In the genomic region with DNA sequence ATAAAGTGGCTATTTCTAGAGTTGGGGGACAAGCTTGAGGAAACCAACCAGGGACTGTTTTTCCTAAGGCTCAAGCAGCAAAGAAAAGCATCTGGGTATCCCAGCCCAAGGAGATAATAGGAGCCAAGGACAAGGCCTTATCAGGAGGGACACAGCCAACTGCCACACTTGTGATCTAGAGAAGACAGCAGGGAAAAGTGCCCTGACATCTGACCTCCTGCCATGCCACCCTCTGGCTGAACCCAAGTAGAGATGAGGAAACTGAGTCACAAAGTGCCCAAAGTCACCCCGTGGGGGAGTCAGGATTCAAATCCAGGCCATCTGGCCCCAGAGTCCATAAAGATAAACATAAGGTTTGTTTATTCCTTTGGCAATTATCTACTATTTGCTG, we compare ENCODE assay signal across 38 cellular contexts. TPM values are rescaled to one million over a fixed set of nuclear protein-coding genes. Genes with fewer than 3 reads are reported as not detected.
A peak's percentile ranks its signal among the peaks of the same experiment; 100 is the strongest.
DNase-seq lines count a peak whose midpoint lies in the region; ATAC-seq, FAIRE-seq and TF ChIP-seq lines count a peak whose summit lies in the region.
"Had no signal": no experiment of that assay in that cellular context is flagged by ENCODE, and none has a peak within 500 bp of the region (broad histone marks: within the 10 kb centered on the region; RNA-seq: fewer than 3 reads in every experiment).

No MANE protein-coding gene starts in this region.

- H3K18ac ChIP-seq in H1 (ENCODE audit: extremely low read depth, low read length), result peak overlapping the region; percentile 94

- no peak for DNase-seq in H1 (ENCODE audit: low read depth in 1 of 2, low spot score in 2 of 2)
- DNase-seq in right lobe of liver, result no peak
- no peak for DNase-seq in central memory CD4-positive, alpha-beta T cell
- DNase-seq in upper lobe of right lung, result no peak
- DNase-seq: activated CD4-positive, alpha-beta memory T cell treated with anti-CD3 and anti-CD28 coated beads, Interleukin-2, amount 10 ng/mL, durations not matched to agents 7 days and 5 days; activated CD4-positive, alpha-beta T cell treated with anti-CD3 and anti-CD28 coated beads for 1 hour; cortex of kidney; effector memory CD8-positive, alpha-beta T cell; foreskin keratinocyte; GM23248; KG1; NCI-H1436 treated with DMSO at 0.1 percent for 48 hours; NCI-H2107; NCI-H774; occipital lobe; stimulated activated CD4-positive, alpha-beta T cell treated with anti-CD3 and anti-CD28 coated beads, Interleukin-1b, Interleukin-23, amount 100 ng/mL, for 48 hours; stimulated activated CD8-positive, alpha-beta memory T cell treated with anti-CD3 and anti-CD28 coated beads, Interleukin-4, amount 100 ng/mL, for 48 hours; stimulated activated naive CD8-positive, alpha-beta T cell treated with anti-CD3 and anti-CD28 coated beads, Interleukin-15, amount 100 ng/mL, for 72 hours; T-helper 1 cell had no signal

- peak overlapping the region; percentile 95 for H2BK120ac ChIP-seq in H1 (replicated peaks; ENCODE audit: low read depth, low read length)

- peak overlapping the region; percentile 4; the same call in 1 of the 2 replicates for H3K27ac ChIP-seq in HUES6 (ENCODE audit: low read depth, low read length)
- H3K27ac ChIP-seq in H1 (ENCODE audit: low read depth, low read length), result peak overlapping the region; percentile 9; the same call in 1 of the 2 replicates
- peak overlapping the region; percentile 17 to 96 (median 92) for H3K27ac ChIP-seq in right lobe of liver
- H3K27ac ChIP-seq in urinary bladder (ENCODE audit: low read depth), result peak overlapping the region; percentile 14
- H3K27ac ChIP-seq in upper lobe of right lung, result no peak overlapping the region
- H3K27ac ChIP-seq: C4-2B, cardiac muscle cell, foreskin keratinocyte, GM23248, heart left ventricle, left lung, RWPE1, thyroid gland had no signal

- ATAC-seq in right lobe of liver (no peak), HG03565 (IDR thresholded peaks at IDR 0.05; ENCODE audit: unreplicated experiment) (no peak), upper lobe of right lung (no peak), HG03108 (IDR thresholded peaks at IDR 0.05; ENCODE audit: unreplicated experiment) (no peak)
- ATAC-seq: activated naive CD4-positive, alpha-beta T cell treated with anti-CD3 and anti-CD28 coated beads, Interleukin-2, amount 50 U/mL, for 72 hours; effector memory CD8-positive, alpha-beta T cell; esophagus mucosa; foreskin keratinocyte; stimulated activated naive CD8-positive, alpha-beta T cell treated with anti-CD3 and anti-CD28 coated beads, Interleukin-15, amount 100 ng/mL, for 72 hours had no signal

- no peak overlapping the region for H2AFZ ChIP-seq in H1 (ENCODE audit: low read length)
- H2AFZ ChIP-seq: GM23248 had no signal

- H3K9me3 ChIP-seq in HUES6 (ENCODE audit: control insufficient read depth, insufficient read depth, low read depth, low read length), result peaks cover 7% of the 10 kb centered on the region
- peaks cover 0 to 5% of the 10 kb centered on the region in 2 experiments; a peak in 2 of 4 replicates for H3K9me3 ChIP-seq in H1 (ENCODE audit: insufficient read depth in 2 of 2, low read depth in 1 of 2, low read length in 1 of 2)
- no peaks in the 10 kb centered on the region for H3K9me3 ChIP-seq in right lobe of liver
- no peaks in the 10 kb centered on the region for H3K9me3 ChIP-seq in upper lobe of right lung
- H3K9me3 ChIP-seq: thyroid gland had no signal

- CTCF ChIA-PET in H1 (lab: Charles Lee; ENCODE audit: partially characterized antibody), result interaction anchor here (1.0 to 9.6 kb wide), 7 partner anchors 11 to 301 kb away, joined by 3 to 390 read pairs (median 4); partner anchors contain the start of gene LBP

- H3K56ac ChIP-seq in H1 (replicated peaks; ENCODE audit: insufficient read length, low read depth, low read length), result no peak overlapping the region

- H3K79me2 ChIP-seq in H1 (ENCODE audit: control insufficient read depth in 1 of 2, insufficient read depth in 2 of 2, low read length in 2 of 2), result no peaks in the 10 kb centered on the region

- H3K14ac ChIP-seq in H1 (ENCODE audit: insufficient read length), result no peak overlapping the region

- peaks cover 22% of the 10 kb centered on the region for H3K4me1 ChIP-seq in HUES6 (ENCODE audit: control insufficient read depth, insufficient read depth, low read length)
- peaks cover 10 to 24% (median 15%) of the 10 kb centered on the region in 4 experiments for H3K4me1 ChIP-seq in H1 (replicated peaks in 1 of 4; ENCODE audit: control insufficient read depth in 3 of 4, insufficient read depth in 4 of 4, low read length in 3 of 4)
- peaks cover 0 to 54% (median 26%) of the 10 kb centered on the region in 4 donors for H3K4me1 ChIP-seq in right lobe of liver
- peaks cover 3% of the 10 kb centered on the region for H3K4me1 ChIP-seq in urinary bladder (ENCODE audit: insufficient read depth)
- no peaks in the 10 kb centered on the region for H3K4me1 ChIP-seq in upper lobe of right lung
- H3K4me1 ChIP-seq: foreskin keratinocyte, thyroid gland had no signal

- H3K36me3 ChIP-seq in HUES6 (ENCODE audit: control insufficient read depth, insufficient read depth, low read length) (no peaks in the 10 kb centered on the region), H1 (ENCODE audit: control insufficient read depth in 2 of 4, insufficient read depth in 4 of 4, low read length in 3 of 4) (no peaks in the 10 kb centered on the region), right lobe of liver (no peaks in the 10 kb centered on the region), urinary bladder (ENCODE audit: insufficient read depth) (no peaks in the 10 kb centered on the region), upper lobe of right lung (no peaks in the 10 kb centered on the region)
- H3K36me3 ChIP-seq: cardiac muscle cell, heart left ventricle, left lung, thyroid gland had no signal

- H2BK15ac ChIP-seq in H1 (ENCODE audit: low read length), result peak overlapping the region; percentile 5; the same call in 1 of the 2 replicates

- H4K8ac ChIP-seq in H1 (ENCODE audit: extremely low read depth, insufficient read depth, low read length), result no peak overlapping the region

- peak overlapping the region; percentile 4 to 35; a peak in 3 of 4 replicates for H3K4me2 ChIP-seq in H1 (ENCODE audit: insufficient read depth in 1 of 2, low read depth in 2 of 2, low read length in 2 of 2)

- H3K23ac ChIP-seq in H1 (ENCODE audit: insufficient read length), result no peak overlapping the region

- no peak for TF ChIP-seq RAD21 in H1 (IDR thresholded peaks at IDR 0.05 in 1 of 2, conservative IDR thresholded peaks at IDR 0.05 in 1 of 2; ENCODE audit: low read depth in 2 of 2, low read length in 2 of 2)

- H2AK5ac ChIP-seq in H1 (ENCODE audit: low read depth, low read length), result no peak overlapping the region

- no peak for FAIRE-seq in H1 (lab: Jason Lieb, UNC)
- FAIRE-seq: GM18507, small intestine, TTC549 had no signal

- peak overlapping the region; percentile 75 for H4K91ac ChIP-seq in H1 (replicated peaks; ENCODE audit: insufficient read length, low read length)

- no peak overlapping the region for H3K4me3 ChIP-seq in HUES6 (ENCODE audit: low read depth, low read length)
- H3K4me3 ChIP-seq in H1 (ENCODE audit: extremely low read depth in 1 of 4, insufficient read depth in 2 of 4, low read depth in 3 of 4, low read length in 4 of 4), result no peak overlapping the region
- H3K4me3 ChIP-seq in right lobe of liver, result peak overlapping the region in 2 of 3 donors; percentile 2 to 15
- H3K4me3 ChIP-seq in urinary bladder (ENCODE audit: low read depth, low read length), result no peak overlapping the region
- H3K4me3 ChIP-seq in upper lobe of right lung, result no peak overlapping the region
- H3K4me3 ChIP-seq: cardiac muscle cell, GM23248, left lung, thyroid gland had no signal

- H3K79me1 ChIP-seq in H1 (ENCODE audit: low read depth, low read length), result no peaks in the 10 kb centered on the region

- no peak for TF ChIP-seq EP300 in H1 (IDR thresholded peaks at IDR 0.05; ENCODE audit: borderline replicate concordance in 1 of 2, low read depth in 2 of 2, low read length in 2 of 2)

- H3K9ac ChIP-seq in HUES6 (ENCODE audit: low read length), result no peak overlapping the region
- H3K9ac ChIP-seq in H1 (replicated peaks in 1 of 4; ENCODE audit: extremely low read depth in 1 of 4, low read depth in 3 of 4, low read length in 3 of 4), result no peak overlapping the region
- H3K9ac ChIP-seq: GM23248 had no signal

- intact Hi-C loops in right lobe of liver (cut with DNase I) (no loop called here), upper lobe of right lung (cut with DNase I) (no loop called here)

- peak overlapping the region; percentile 55 for H4K5ac ChIP-seq in H1 (ENCODE audit: insufficient read length, low read depth, low read length)

- TF ChIP-seq CTCF in H1 (IDR thresholded peaks at IDR 0.05; ENCODE audit: control extremely low read depth in 1 of 3, insufficient read depth in 1 of 3, low read depth in 1 of 3, low read length in 3 of 3) (no peak), right lobe of liver (IDR thresholded peaks at IDR 0.05) (no peak), upper lobe of right lung (IDR thresholded peaks at IDR 0.05) (no peak)

- H3K27me3 ChIP-seq in HUES6 (ENCODE audit: control insufficient read depth, insufficient read depth, low read length) (no peaks in the 10 kb centered on the region), H1 (replicated peaks in 1 of 4; ENCODE audit: control insufficient read depth in 3 of 4, extremely low read depth in 1 of 4, insufficient read depth in 3 of 4, low read length in 3 of 4) (no peaks in the 10 kb centered on the region), right lobe of liver (no peaks in the 10 kb centered on the region), upper lobe of right lung (no peaks in the 10 kb centered on the region)
- H3K27me3 ChIP-seq: cardiac muscle cell, heart left ventricle, thyroid gland had no signal

- WGBS in H1 (ENCODE audit: extremely low coverage in 1 of 2, insufficient coverage in 1 of 2, insufficient read length in 1 of 2, insufficient replicate concordance in 2 of 2, low coverage in 1 of 2, low lambda C conversion rate in 2 of 2, missing lambda C conversion rate in 1 of 2), 2 experiments, result 67% methylated on average over 1 of the region's 1 CpG; no CpG with 5 or more reads in 1 of the 2 experiments
- WGBS in right lobe of liver (ENCODE audit: insufficient coverage, low coverage, low lambda C conversion rate, missing lambda C conversion rate), result 0% methylated on average over 1 of the region's 1 CpG
- WGBS in urinary bladder, result 14% methylated on average over 1 of the region's 1 CpG

- no peaks in the 10 kb centered on the region for H3K23me2 ChIP-seq in H1 (ENCODE audit: low read depth, low read length)

- H2BK5ac ChIP-seq in H1 (ENCODE audit: low read depth, low read length), result peak overlapping the region; percentile 16; the same call in 1 of the 2 replicates

- H2BK20ac ChIP-seq in H1 (ENCODE audit: low read length), result peak overlapping the region; percentile 80

- POLR2A ChIA-PET in H1 (lab: Charles Lee; ENCODE audit: partially characterized antibody), result interaction anchor here (0.9 to 3.1 kb wide), 4 partner anchors 11 to 76 kb away, joined by 4 to 11 read pairs (median 8); no protein-coding TSS in a partner anchor

- H3K4ac ChIP-seq in H1 (replicated peaks; ENCODE audit: insufficient read length, low read depth, low read length), result no peak overlapping the region

- H4K20me1 ChIP-seq in H1 (replicated peaks in 1 of 2; ENCODE audit: control insufficient read depth in 1 of 2, insufficient read depth in 2 of 2, low read length in 2 of 2), result no peaks in the 10 kb centered on the region

- TF ChIP-seq POLR2A in H1 (IDR thresholded peaks at IDR 0.05; ENCODE audit: control extremely low read depth in 1 of 2, low read depth in 2 of 2, low read length in 2 of 2), result no peak
- no peak for TF ChIP-seq POLR2A in right lobe of liver (IDR thresholded peaks at IDR 0.05)

- H2BK12ac ChIP-seq in H1 (ENCODE audit: low read depth, low read length), result peak overlapping the region; percentile 68; the same call in 1 of the 2 replicates

RNA-seq across cellular contexts. Expression of gene LBP, which starts 3.6 kb away (rescaled TPM):
- 0.48 and 0.63 TPM in 2 replicates for total RNA-seq in H1 (2021; fragmentation: NEBNext Ultra II Directional; extraction: Animal tissue kit (Norgen Biotek cat#: 25700))
- polyA plus RNA-seq in H1 (2011; rRNA removed), result 0.44 and 0.60 TPM in 2 replicates
- 0.37 TPM for polyA plus RNA-seq in H1 (2011; cell fraction: cytosol; rRNA removed)
- 0.61 TPM for polyA plus RNA-seq in H1 (2011; cell fraction: nucleus; rRNA removed)
- 0.35 to 0.69 TPM (median 0.57 TPM) in 4 replicates for polyA plus RNA-seq in H1 (2012, experiment 1 of 2)
- polyA plus RNA-seq in H1 (2012, experiment 2 of 2), result 0.29 TPM
- 0.28 TPM for polyA plus RNA-seq in H1 (2013, experiment 1 of 2)
- polyA plus RNA-seq in H1 (2013, experiment 2 of 2), result 0.33 TPM
- 0.37 and 1.2 TPM in 2 replicates for polyA minus RNA-seq in H1 (2011; rRNA and poly(A)+ RNA removed)
- not detected for polyA minus RNA-seq in H1 (2011; cell fraction: cytosol; rRNA and poly(A)+ RNA removed)
- polyA minus RNA-seq in H1 (2011; cell fraction: nucleus; rRNA and poly(A)+ RNA removed), result 0.40 TPM
- 1,000 to 10,000 TPM in 3 of 6 experiments, 100 to 1,000 TPM in 3; 380 to 2,142 (median 1,251) TPM for total RNA-seq in right lobe of liver
- not detected for total RNA-seq in urinary bladder
- polyA plus RNA-seq in urinary bladder, result 1.8 TPM
- total RNA-seq in upper lobe of right lung, result 0.26 TPM
- total RNA-seq: activated CD4-positive, alpha-beta memory T cell treated with anti-CD3 and anti-CD28 coated beads, Interleukin-2, amount 10 ng/mL, durations not matched to agents 7 days and 5 days; activated naive CD4-positive, alpha-beta T cell treated with anti-CD3 and anti-CD28 coated beads, Interleukin-2, amount 50 U/mL, for 72 hours; activated T-helper 2 cell treated with anti-CD3 and anti-CD28 coated beads, Interferon-gamma antibody, Interleukin-2, Interleukin-4, amounts not matched to agents 10 μg/mL and 5 μg/mL and 100 μg/mL, durations not matched to agents 14 hours and 24 hours and 36 hours; cardiac muscle cell; foreskin keratinocyte; GM23248; myocyte had no signal
- polyA plus RNA-seq: cardiac muscle cell, foreskin keratinocyte, GM23248 had no signal

RNA-seq across cellular contexts. Expression of gene BPI, which starts 38.8 kb away (rescaled TPM):
- not detected in 2 replicates for total RNA-seq in H1 (2021; fragmentation: NEBNext Ultra II Directional; extraction: Animal tissue kit (Norgen Biotek cat#: 25700))
- not detected in 2 replicates for polyA plus RNA-seq in H1 (2011; rRNA removed)
- not detected for polyA plus RNA-seq in H1 (2011; cell fraction: cytosol; rRNA removed)
- not detected for polyA plus RNA-seq in H1 (2011; cell fraction: nucleus; rRNA removed)
- not detected in 4 replicates for polyA plus RNA-seq in H1 (2012, experiment 1 of 2)
- polyA plus RNA-seq in H1 (2012, experiment 2 of 2), result not detected
- not detected for polyA plus RNA-seq in H1 (2013, experiment 1 of 2)
- not detected for polyA plus RNA-seq in H1 (2013, experiment 2 of 2)
- polyA minus RNA-seq in H1 (2011; rRNA and poly(A)+ RNA removed), result not detected in 2 replicates
- not detected for polyA minus RNA-seq in H1 (2011; cell fraction: cytosol; rRNA and poly(A)+ RNA removed)
- polyA minus RNA-seq in H1 (2011; cell fraction: nucleus; rRNA and poly(A)+ RNA removed), result not detected
- total RNA-seq in right lobe of liver, result 1 to 10 TPM in 1 of 6 experiments, under 1 TPM in 3, not detected in 2; 0.26 to 1.3 (median 0.60) TPM
- total RNA-seq in urinary bladder, result 0.32 TPM
- polyA plus RNA-seq in urinary bladder, result 0.09 TPM
- total RNA-seq in upper lobe of right lung, result not detected
- total RNA-seq: activated CD4-positive, alpha-beta memory T cell treated with anti-CD3 and anti-CD28 coated beads, Interleukin-2, amount 10 ng/mL, durations not matched to agents 7 days and 5 days; activated naive CD4-positive, alpha-beta T cell treated with anti-CD3 and anti-CD28 coated beads, Interleukin-2, amount 50 U/mL, for 72 hours; activated T-helper 2 cell treated with anti-CD3 and anti-CD28 coated beads, Interferon-gamma antibody, Interleukin-2, Interleukin-4, amounts not matched to agents 10 μg/mL and 5 μg/mL and 100 μg/mL, durations not matched to agents 14 hours and 24 hours and 36 hours; cardiac muscle cell; esophagus mucosa; foreskin keratinocyte; GM23248; mesenteric fat pad; myocyte; occipital lobe; pulmonary artery endothelial cell had no signal
- polyA plus RNA-seq: cardiac muscle cell, foreskin keratinocyte, heart left ventricle, small intestine had no signal

Comparison
In these comparisons a context has a peak if more than half of its experiments do, and no peak if none do; other contexts are left out.
1. H3K4me3 ChIP-seq: peak in right lobe of liver (2 of 3); none in HUES6 (single experiment), H1 (0 of 4), urinary bladder (single experiment) and upper lobe of right lung (single experiment).
2. RNA of gene LBP, which starts 3.6 kb away (total RNA-seq): 380 to 2,142 TPM in right lobe of liver; 0.48 to 0.63 TPM in H1, 0.26 TPM in upper lobe of right lung (single experiment) and not detected in urinary bladder (single experiment); every median in the first group is over 100 times any median in the second.